10 cellular contexts compared by ENCODE assay signal in genomic region chr4:54687887-54688841, GRCh38. TPM values are rescaled to one million over a fixed set of nuclear protein-coding genes. Genes with fewer than 3 reads are reported as not detected.
DNase-seq lines count a peak whose midpoint lies in the region; ATAC-seq, FAIRE-seq and TF ChIP-seq lines count a peak whose summit lies in the region.
"Had no signal": no experiment of that assay in that cellular context is flagged by ENCODE, and none has a peak within 500 bp of the region (broad histone marks: within the 10 kb centered on the region; RNA-seq: fewer than 3 reads in every experiment).

No MANE protein-coding gene starts in this region.

- intact Hi-C loops in K562 (cut with micrococcal nuclease), result loop anchor here (10.0 kb wide), 1 partner anchor 157 kb away; no protein-coding TSS in a partner anchor
- intact Hi-C loops in Caco-2 (cut with micrococcal nuclease; ENCODE audit: unreplicated experiment), result loop anchor here (10.0 kb wide), 1 partner anchor 303 kb away; no protein-coding TSS in a partner anchor

- no peak overlapping the region for H3K4me2 ChIP-seq in K562 (ENCODE audit: insufficient read depth, low read length)

- H3K79me2 ChIP-seq in K562 (ENCODE audit: control insufficient read depth, insufficient read depth, low read length), result no peaks in the 10 kb centered on the region

- no peaks in the 10 kb centered on the region for H4K20me1 ChIP-seq in K562 (replicated peaks; ENCODE audit: control insufficient read depth, insufficient read depth, low read length)

- H3K4me3 Mint-ChIP-seq in Caco-2 (ENCODE audit: unreplicated experiment), result no peak overlapping the region

- CTCF ChIA-PET in AG04449 (lab: Yijun Ruan, JAX) (interaction anchor here (0.5 to 1.7 kb wide), 5 partner anchors 10 to 248 kb away, joined by 3 to 4 read pairs (median 3); no protein-coding TSS in a partner anchor), K562 (lab: Yijun Ruan, JAX; ENCODE audit: low intra/inter-chr PET ratio) (no interaction called here), Caco-2 (lab: Charles Lee) (no interaction called here)

- no peak overlapping the region for H3K27ac Mint-ChIP-seq in Caco-2 (ENCODE audit: unreplicated experiment)

- H3K4me3 ChIP-seq in AG04449 (ENCODE audit: low read depth, low read length), result no peak overlapping the region
- no peak overlapping the region for H3K4me3 ChIP-seq in K562
- H3K4me3 ChIP-seq in Caco-2 (ENCODE audit: low read depth, low read length), result no peak overlapping the region

- no peak for TF ChIP-seq EP300 in K562 (IDR thresholded peaks at IDR 0.05; ENCODE audit: low read length)

- in situ Hi-C loops in K562 (cut with MboI), result no loop called here

- no peaks in the 10 kb centered on the region for H3K36me3 ChIP-seq in K562 (ENCODE audit: control insufficient read depth, insufficient read depth, low read length)
- H3K36me3 ChIP-seq in Caco-2 (ENCODE audit: control insufficient read depth, insufficient read depth, low read length), result no peaks in the 10 kb centered on the region

- peaks cover under 1% of the 10 kb centered on the region for H3K27me3 Mint-ChIP-seq in Caco-2 (ENCODE audit: insufficient read depth, unreplicated experiment)

- peak; percentile 61 for ATAC-seq in GM19397 (IDR thresholded peaks at IDR 0.05; ENCODE audit: unreplicated experiment)
- peak; percentile 56 for ATAC-seq in HG03571 (IDR thresholded peaks at IDR 0.05; ENCODE audit: unreplicated experiment)
- no peak for ATAC-seq in K562
- no peak for ATAC-seq in HG03457 (IDR thresholded peaks at IDR 0.05; ENCODE audit: unreplicated experiment)

- H3K4me1 ChIP-seq in K562 (replicated peaks in 1 of 2; ENCODE audit: control insufficient read depth in 2 of 2, insufficient read depth in 2 of 2, low read length in 2 of 2) (no peaks in the 10 kb centered on the region), Caco-2 (no peaks in the 10 kb centered on the region)

- TF ChIP-seq POLR2A in K562 (conservative IDR thresholded peaks at IDR 0.05), result no peak

- H3K9ac ChIP-seq in K562 (ENCODE audit: insufficient read depth in 1 of 2, low read depth in 2 of 2, low read length in 2 of 2), result no peak overlapping the region

- no peaks in the 10 kb centered on the region for H3K9me3 Mint-ChIP-seq in Caco-2 (ENCODE audit: unreplicated experiment)

- TF ChIP-seq RAD21 in K562 (CRISPR knock-in tag; conservative IDR thresholded peaks at IDR 0.05 in 1 of 2, IDR thresholded peaks at IDR 0.05 in 1 of 2), result no peak

- H3K27ac ChIP-seq in K562 (ENCODE audit: extremely low read depth, low read depth, low read length), result no peak overlapping the region

- 0 out of 2 replicates have a peak overlapping the region, but pooled peaks have one; percentile 24 for H2AFZ ChIP-seq in K562 (ENCODE audit: low read depth, low read length)

- WGBS in K562 (ENCODE audit: insufficient coverage, low coverage, missing lambda C conversion rate), result 16% methylated on average over 11 of the region's 11 CpGs

- no peak for FAIRE-seq in K562 (lab: Jason Lieb, UNC)
- FAIRE-seq: endometrium had no signal

- H3K9me1 ChIP-seq in K562 (ENCODE audit: control insufficient read depth, insufficient read depth, low read length), result no peaks in the 10 kb centered on the region

- no peaks in the 10 kb centered on the region for H3K36me3 Mint-ChIP-seq in Caco-2 (ENCODE audit: insufficient read depth, unreplicated experiment)

- POLR2A ChIA-PET in AG04449 (lab: Yijun Ruan, JAX) (interaction anchor here (0.6 to 1.7 kb wide), 7 partner anchors 9 to 271 kb away, joined by 3 to 4 read pairs (median 3); no protein-coding TSS in a partner anchor), K562 (lab: Yijun Ruan, JAX) (interaction anchor here (0.7 to 1.9 kb wide), 4 partner anchors 10 to 16 kb away, joined by 3 to 5 read pairs (median 3); no protein-coding TSS in a partner anchor), Caco-2 (lab: Charles Lee) (no interaction called here)

- H3K9me3 ChIP-seq in K562 (replicated peaks; ENCODE audit: control insufficient read depth, insufficient read depth, low read depth, low read length) (no peaks in the 10 kb centered on the region), Caco-2 (no peaks in the 10 kb centered on the region)

- no peak for TF ChIP-seq CTCF in AG04449 (IDR thresholded peaks at IDR 0.05; ENCODE audit: insufficient read depth, low read length, missing control alignments)
- TF ChIP-seq CTCF in K562 (IDR thresholded peaks at IDR 0.05 in 2 of 3, conservative IDR thresholded peaks at IDR 0.05 in 1 of 3; ENCODE audit: insufficient read depth in 2 of 3, low read depth in 1 of 3, low read length in 3 of 3), result no peak
- no peak for TF ChIP-seq CTCF in Caco-2 (IDR thresholded peaks at IDR 0.05; ENCODE audit: insufficient read depth in 1 of 2, low read depth in 1 of 2, low read length in 1 of 2, severe bottlenecking in 1 of 2, unreplicated experiment in 1 of 2)

- DNase-seq in AG04449 (ENCODE audit: low read depth, low spot score), result peak; percentile 65
- DNase-seq in K562 (ENCODE audit: extremely low read depth in 1 of 4, low spot score in 3 of 4), result no peak
- DNase-seq in stimulated activated CD4-positive, alpha-beta T cell treated with anti-CD3 and anti-CD28 coated beads, Interleukin-4, amount 100 ng/mL, for 4 hours, result no peak
- DNase-seq in DMS153 treated with DMSO at 0.1 percent for 48 hours (lab: John Stamatoyannopoulos, UW; ENCODE audit: unreplicated experiment), result no peak
- no peak for DNase-seq in Caco-2
- DNase-seq: ACHN had no signal

- H3K4me1 Mint-ChIP-seq in Caco-2 (ENCODE audit: low read depth, unreplicated experiment), result no peaks in the 10 kb centered on the region

- H3K27me3 ChIP-seq in K562 (ENCODE audit: control insufficient read depth in 2 of 2, insufficient read depth in 2 of 2, low read length in 2 of 2) (0 out of 5 replicates have a peak, but pooled peaks cover 0 to 6% of the 10 kb centered on the region in 2 experiments), Caco-2 (replicated peaks; ENCODE audit: control insufficient read depth, insufficient read depth, low read length) (no peaks in the 10 kb centered on the region)

- BruUV-seq in K562 (replicated peaks; lab: Mats Ljungman, UMichigan) (no TSS peak), Caco-2 (replicated peaks; lab: Mats Ljungman, UMichigan) (no TSS peak)

TF ChIP-seq in K562, 482 proteins besides CTCF, POLR2A, EP300 and RAD21:
- TF ChIP-seq GTF2E2 (tag; IDR thresholded peaks at IDR 0.05), result no peak
- TF ChIP-seq XRCC4 (IDR thresholded peaks at IDR 0.05; ENCODE audit: extremely low read depth, insufficient read depth, insufficient read length), result no peak
- TF ChIP-seq TAF9B (IDR thresholded peaks at IDR 0.05; ENCODE audit: partially characterized antibody), result no peak
- no peak for TF ChIP-seq NKRF (IDR thresholded peaks at IDR 0.05; ENCODE audit: borderline replicate concordance)
- TF ChIP-seq NFE2L1 (tag; IDR thresholded peaks at IDR 0.05; ENCODE audit: borderline replicate concordance, low read depth), result no peak
- TF ChIP-seq MED1 (CRISPR knock-in tag; IDR thresholded peaks at IDR 0.05; ENCODE audit: borderline replicate concordance), result no peak

RNA-seq across cellular contexts. Expression of gene KIT, which starts 30.4 kb away (rescaled TPM):
- total RNA-seq in K562 (2011; cell fraction: chromatin; rRNA removed; ENCODE audit: low replicate concordance), result 7.9 and 10.6 TPM in 2 replicates
- total RNA-seq in K562 (2011; cell fraction: nucleolus; rRNA removed), result 3.7 and 6.7 TPM in 2 replicates
- 6.2 and 12.4 TPM in 2 replicates for total RNA-seq in K562 (2011; cell fraction: nucleoplasm; rRNA removed)
- total RNA-seq in K562 (2014; rRNA removed) (0.33 and 0.54 TPM in 2 replicates), K562 (2014; rRNA removed; fragmentation: Illumina TruSeq; extraction: Trizol) (0.41 and 0.55 TPM in 2 replicates), K562 (2015; rRNA removed; fragmentation: Illumina TruSeq; extraction: Trizol) (1.8 and 2.0 TPM in 2 replicates), K562 (2021) (1.00 and 1.1 TPM in 2 replicates), Caco-2 (2022) (1.7 and 2.0 TPM in 2 replicates)
- polyA plus RNA-seq in K562 (2011; rRNA removed) (1.6 and 5.6 TPM in 2 replicates), K562 (2014; fragmentation: Illumina TruSeq; extraction: Trizol) (0.48 and 0.64 TPM in 2 replicates), K562 (2014; fragmentation: Nextera tagmentation; extraction: Ambion mirVana) (under 1 TPM; 0.27 to 0.57 TPM), K562 (2014; rRNA removed) (0.38 and 0.92 TPM in 2 replicates)
- polyA plus RNA-seq in K562 (2011; cell fraction: cytosol; rRNA removed), result 0.96 and 1.7 TPM in 2 replicates
- 2.5 and 3.6 TPM in 2 replicates for polyA plus RNA-seq in K562 (2011; cell fraction: nucleus; rRNA removed)
- polyA plus RNA-seq in K562 (2012), result 1.6 and 2.6 TPM in 2 replicates
- polyA minus RNA-seq in K562 (2011; rRNA and poly(A)+ RNA removed), result 5.3 and 11.8 TPM in 2 replicates
- polyA minus RNA-seq in K562 (2011; cell fraction: cytosol; rRNA and poly(A)+ RNA removed), result 1.2 and 3.3 TPM in 2 replicates
- 3.2 and 3.4 TPM in 2 replicates for polyA minus RNA-seq in K562 (2011; cell fraction: nucleus; rRNA and poly(A)+ RNA removed)

Comparison
In these comparisons a context has a peak if more than half of its experiments do, and no peak if none do; other contexts are left out.
1. ATAC-seq: peak in GM19397 (single experiment) and HG03571 (single experiment); none in K562 (single experiment) and HG03457 (single experiment).